1 cellular context compared by ENCODE assay signal in genomic region chr6:90677440-90677839, GRCh38.
TF ChIP-seq lines count a peak whose summit lies in the region.

No MANE protein-coding gene starts in this region.

TF ChIP-seq in GM23338, 12 proteins besides CTCF, POLR2A, EP300 and RAD21 (continued from another document):
- TF ChIP-seq ETS1 (IDR thresholded peaks at IDR 0.05) (no peak), STAT1 (IDR thresholded peaks at IDR 0.05; ENCODE audit: unreplicated experiment) (no peak), EZH2 (IDR thresholded peaks at IDR 0.05; ENCODE audit: low read depth, unreplicated experiment) (no peak), NANOG (IDR thresholded peaks at IDR 0.05; ENCODE audit: borderline replicate concordance) (no peak), ZNF114 (CRISPR knock-in tag; IDR thresholded peaks at IDR 0.05) (no peak), REST (IDR thresholded peaks at IDR 0.05; ENCODE audit: unreplicated experiment) (no peak), CREB1 (CRISPR knock-in tag; IDR thresholded peaks at IDR 0.05; ENCODE audit: low read depth) (no peak), ZNF331 (CRISPR knock-in tag; IDR thresholded peaks at IDR 0.05; ENCODE audit: low read depth) (no peak), EZH2phosphoT487 (IDR thresholded peaks at IDR 0.05; ENCODE audit: unreplicated experiment) (no peak)
